In genomic region chr20:36305602-36306556, GRCh38 we compare ENCODE assay signal across 8 cellular contexts. TPM values are rescaled to one million over a fixed set of nuclear protein-coding genes. Genes with fewer than 3 reads are reported as not detected.
DNase-seq lines count a peak whose midpoint lies in the region; ATAC-seq and TF ChIP-seq lines count a peak whose summit lies in the region.

TSS of gene DLGAP4 (plus strand) at chr20:36306339. CDS start at chr20:36431718, 125,379 bp downstream.

- no peaks in the 10 kb centered on the region for H3K9me3 Mint-ChIP-seq in activated CD4-positive, alpha-beta T cell treated with anti-CD3 and anti-CD28 coated beads, Interleukin-2, amount 10 ng/mL, durations not matched to agents 24 days and 14 days
- H3K9me3 Mint-ChIP-seq in MCF 10A (ENCODE audit: unreplicated experiment): no peaks in the 10 kb centered on the region

- TF ChIP-seq CTCF in MCF 10A (IDR thresholded peaks at IDR 0.05; ENCODE audit: unreplicated experiment) (no peak), left lung (IDR thresholded peaks at IDR 0.05) (no peak), tibial nerve (IDR thresholded peaks at IDR 0.05) (no peak), brain microvascular endothelial cell (IDR thresholded peaks at IDR 0.05; ENCODE audit: low read depth, low read length, missing control alignments) (no peak)

- ATAC-seq in left lung (no peak), HG03460 (IDR thresholded peaks at IDR 0.05; ENCODE audit: unreplicated experiment) (no peak)

- no peaks in the 10 kb centered on the region for H3K4me1 Mint-ChIP-seq in activated CD4-positive, alpha-beta T cell treated with anti-CD3 and anti-CD28 coated beads, Interleukin-2, amount 10 ng/mL, durations not matched to agents 24 days and 14 days
- H3K4me1 Mint-ChIP-seq in MCF 10A (ENCODE audit: insufficient read depth, unreplicated experiment): no peaks in the 10 kb centered on the region

- peaks cover 62% of the 10 kb centered on the region for H3K27me3 Mint-ChIP-seq in activated CD4-positive, alpha-beta T cell treated with anti-CD3 and anti-CD28 coated beads, Interleukin-2, amount 10 ng/mL, durations not matched to agents 24 days and 14 days
- peaks cover 85% of the 10 kb centered on the region for H3K27me3 Mint-ChIP-seq in MCF 10A (ENCODE audit: insufficient read depth, unreplicated experiment)

- WGBS in tibial nerve, 2 donors: 4 to 5% methylated on average over 3 to 24 of the region's 96 CpGs

- H3K36me3 Mint-ChIP-seq in activated CD4-positive, alpha-beta T cell treated with anti-CD3 and anti-CD28 coated beads, Interleukin-2, amount 10 ng/mL, durations not matched to agents 24 days and 14 days (ENCODE audit: low read depth): no peaks in the 10 kb centered on the region
- H3K36me3 Mint-ChIP-seq in MCF 10A (ENCODE audit: insufficient read depth, unreplicated experiment): no peaks in the 10 kb centered on the region

- BruUV-seq in MCF 10A (replicated peaks; lab: Mats Ljungman, UMichigan): no TSS peak

- TF ChIP-seq EP300 in tibial nerve (IDR thresholded peaks at IDR 0.05): no peak

- no peak for TF ChIP-seq POLR2A in tibial nerve (IDR thresholded peaks at IDR 0.05)

- CTCF ChIA-PET in MCF 10A (lab: Yijun Ruan, JAX): no interaction called here

- no peak within 1 kb of the TSS for H3K27ac Mint-ChIP-seq in activated CD4-positive, alpha-beta T cell treated with anti-CD3 and anti-CD28 coated beads, Interleukin-2, amount 10 ng/mL, durations not matched to agents 24 days and 14 days
- no peak within 1 kb of the TSS for H3K27ac Mint-ChIP-seq in MCF 10A (ENCODE audit: low read depth, unreplicated experiment)

- H3K4me3 Mint-ChIP-seq in activated CD4-positive, alpha-beta T cell treated with anti-CD3 and anti-CD28 coated beads, Interleukin-2, amount 10 ng/mL, durations not matched to agents 24 days and 14 days: peak within 1 kb of the TSS; percentile 41
- H3K4me3 Mint-ChIP-seq in MCF 10A (ENCODE audit: unreplicated experiment): no peak within 1 kb of the TSS

- intact Hi-C loops in activated CD4-positive, alpha-beta T cell treated with anti-CD3 and anti-CD28 coated beads, Interleukin-2, amount 10 ng/mL, durations not matched to agents 24 days and 14 days (cut with micrococcal nuclease): no loop called here
- intact Hi-C loops in MCF 10A (cut with micrococcal nuclease): no loop called here
- intact Hi-C loops in left lung (cut with DNase I): no loop called here

- peaks cover 58 to 98% of the 10 kb centered on the region in 2 donors for H3K27me3 ChIP-seq in left lung
- peaks cover 0 to 97% of the 10 kb centered on the region in 2 donors for H3K27me3 ChIP-seq in tibial nerve
- peaks cover 70% of the 10 kb centered on the region for H3K27me3 ChIP-seq in brain microvascular endothelial cell (replicated peaks)

- no peak within 1 kb of the TSS for H3K4me3 ChIP-seq in left lung
- H3K4me3 ChIP-seq in tibial nerve: peak within 1 kb of the TSS in 2 of 4 donors; percentile 7 to 43
- no peak within 1 kb of the TSS for H3K4me3 ChIP-seq in brain microvascular endothelial cell (ENCODE audit: low read depth, low read length)

- H3K4me1 ChIP-seq in left lung (peaks cover 0 to 14% of the 10 kb centered on the region in 2 donors), tibial nerve (peaks cover 0 to 19% (median 7%) of the 10 kb centered on the region in 4 donors)

- DNase-seq in activated CD4-positive, alpha-beta T cell treated with anti-CD3 and anti-CD28 coated beads, Interleukin-2, amount 10 ng/mL, durations not matched to agents 24 days and 14 days: no peak
- no peak for DNase-seq in activated CD4-positive, alpha-beta T cell treated with anti-CD3 and anti-CD28 coated beads for 48 hours
- no peak for DNase-seq in MCF 10A (ENCODE audit: unreplicated experiment)
- no peak for DNase-seq in left lung
- no peak for DNase-seq in tibial nerve (ENCODE audit: low spot score in 2 of 2)
- no peak for DNase-seq in NCI-H187 treated with DMSO at 0.1 percent for 48 hours (lab: John Stamatoyannopoulos, UW)
- DNase-seq in brain microvascular endothelial cell: no peak

- no peaks in the 10 kb centered on the region for H3K36me3 ChIP-seq in left lung
- no peaks in the 10 kb centered on the region for H3K36me3 ChIP-seq in tibial nerve
- H3K36me3 ChIP-seq in brain microvascular endothelial cell (replicated peaks): no peaks in the 10 kb centered on the region

- POLR2A ChIA-PET in MCF 10A (lab: Yijun Ruan, JAX): no interaction called here

- no peak within 1 kb of the TSS for H3K27ac ChIP-seq in left lung
- no peak within 1 kb of the TSS for H3K27ac ChIP-seq in tibial nerve
- no peak within 1 kb of the TSS for H3K27ac ChIP-seq in brain microvascular endothelial cell

- H3K9me3 ChIP-seq in left lung (no peaks in the 10 kb centered on the region), tibial nerve (no peaks in the 10 kb centered on the region)

- in situ Hi-C loops in brain microvascular endothelial cell (cut with HindIII; ENCODE audit: low pct_ligation_motif_present, low sequenced_read_pairs): no loop called here

RNA-seq across cellular contexts. Expression of gene DLGAP4, which starts in this region (rescaled TPM):
- total RNA-seq in activated CD4-positive, alpha-beta T cell treated with anti-CD3 and anti-CD28 coated beads, Interleukin-2, amount 10 ng/mL, durations not matched to agents 24 days and 14 days: 21.3 and 24.8 TPM in 2 replicates
- total RNA-seq in MCF 10A (2022): 80.3 and 87.6 TPM in 2 replicates
- total RNA-seq in left lung: 10 to 100 TPM; 61.5 to 72.7 TPM
- total RNA-seq in tibial nerve: 10 to 100 TPM; 46.1 to 97.5 (median 52.5) TPM
